Comparison of ENCODE assay signal across 8 cellular contexts in genomic region chr9:33473643-33474352, GRCh38. TPM values are rescaled to one million over a fixed set of nuclear protein-coding genes. Genes with fewer than 3 reads are reported as not detected.
DNase-seq lines count a peak whose midpoint lies in the region; ATAC-seq lines count a peak whose summit lies in the region.

A gene with protein sequence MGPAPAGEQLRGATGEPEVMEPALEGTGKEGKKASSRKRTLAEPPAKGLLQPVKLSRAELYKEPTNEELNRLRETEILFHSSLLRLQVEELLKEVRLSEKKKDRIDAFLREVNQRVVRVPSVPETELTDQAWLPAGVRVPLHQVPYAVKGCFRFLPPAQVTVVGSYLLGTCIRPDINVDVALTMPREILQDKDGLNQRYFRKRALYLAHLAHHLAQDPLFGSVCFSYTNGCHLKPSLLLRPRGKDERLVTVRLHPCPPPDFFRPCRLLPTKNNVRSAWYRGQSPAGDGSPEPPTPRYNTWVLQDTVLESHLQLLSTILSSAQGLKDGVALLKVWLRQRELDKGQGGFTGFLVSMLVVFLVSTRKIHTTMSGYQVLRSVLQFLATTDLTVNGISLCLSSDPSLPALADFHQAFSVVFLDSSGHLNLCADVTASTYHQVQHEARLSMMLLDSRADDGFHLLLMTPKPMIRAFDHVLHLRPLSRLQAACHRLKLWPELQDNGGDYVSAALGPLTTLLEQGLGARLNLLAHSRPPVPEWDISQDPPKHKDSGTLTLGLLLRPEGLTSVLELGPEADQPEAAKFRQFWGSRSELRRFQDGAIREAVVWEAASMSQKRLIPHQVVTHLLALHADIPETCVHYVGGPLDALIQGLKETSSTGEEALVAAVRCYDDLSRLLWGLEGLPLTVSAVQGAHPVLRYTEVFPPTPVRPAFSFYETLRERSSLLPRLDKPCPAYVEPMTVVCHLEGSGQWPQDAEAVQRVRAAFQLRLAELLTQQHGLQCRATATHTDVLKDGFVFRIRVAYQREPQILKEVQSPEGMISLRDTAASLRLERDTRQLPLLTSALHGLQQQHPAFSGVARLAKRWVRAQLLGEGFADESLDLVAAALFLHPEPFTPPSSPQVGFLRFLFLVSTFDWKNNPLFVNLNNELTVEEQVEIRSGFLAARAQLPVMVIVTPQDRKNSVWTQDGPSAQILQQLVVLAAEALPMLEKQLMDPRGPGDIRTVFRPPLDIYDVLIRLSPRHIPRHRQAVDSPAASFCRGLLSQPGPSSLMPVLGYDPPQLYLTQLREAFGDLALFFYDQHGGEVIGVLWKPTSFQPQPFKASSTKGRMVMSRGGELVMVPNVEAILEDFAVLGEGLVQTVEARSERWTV (minus strand): TSS chr9:33473924. CDS start chr9:33473842, 82 bp downstream.

- H3K4me1 ChIP-seq in BLaER1 treated with 17β-estradiol and CSF1 and Interleukin-3, amounts not matched to agents 10 nM and 100 nM, result peaks cover 18 to 26% (median 20%) of the 10 kb centered on the region in 10 experiments

- H3K4me2 ChIP-seq in BLaER1 treated with 17β-estradiol and CSF1 and Interleukin-3, amounts not matched to agents 10 nM and 100 nM, result peak within 1 kb of the TSS; percentile 86 to 96 (median 94)

- H4K20me1 ChIP-seq in BLaER1 treated with 17β-estradiol and CSF1 and Interleukin-3, amounts not matched to agents 10 nM and 100 nM, result peaks cover 0 to 45% (median 37%) of the 10 kb centered on the region in 11 experiments; a peak in 16 of 22 replicates

- ATAC-seq in GM19351 (IDR thresholded peaks at IDR 0.05; ENCODE audit: unreplicated experiment), result peak; percentile 99
- peak; percentile 99 for ATAC-seq in HG03521 (IDR thresholded peaks at IDR 0.05; ENCODE audit: unreplicated experiment)
- peak; percentile 99 for ATAC-seq in left colon

- H3K9ac ChIP-seq in BLaER1 treated with 17β-estradiol and CSF1 and Interleukin-3, amounts not matched to agents 10 nM and 100 nM, result peak within 1 kb of the TSS; percentile 72 to 88 (median 84)

- no peaks in the 10 kb centered on the region for H3K27me3 ChIP-seq in BLaER1 treated with 17β-estradiol and CSF1 and Interleukin-3, amounts not matched to agents 10 nM and 100 nM

- peak within 1 kb of the TSS; percentile 78 to 99 (median 86) for H3K4me3 ChIP-seq in BLaER1 treated with 17β-estradiol and CSF1 and Interleukin-3, amounts not matched to agents 10 nM and 100 nM

- intact Hi-C loops in left colon (cut with DNase I, micrococcal nuclease), result no loop called here

- peak within 1 kb of the TSS; percentile 24 to 81 (median 74); a peak in 21 of 22 replicates for H3K27ac ChIP-seq in BLaER1 treated with 17β-estradiol and CSF1 and Interleukin-3, amounts not matched to agents 10 nM and 100 nM

- H3K9me3 ChIP-seq in BLaER1 treated with 17β-estradiol and CSF1 and Interleukin-3, amounts not matched to agents 10 nM and 100 nM (replicated peaks in 1 of 11), result no peaks in the 10 kb centered on the region

- DNase-seq in NCI-H748 (lab: John Stamatoyannopoulos, UW; ENCODE audit: unreplicated experiment) (peak; percentile 99), cortex of kidney (lab: John Stamatoyannopoulos, UW) (peak; percentile 52), left colon (peak; percentile 97 to 98)
- peak; percentile 97 for DNase-seq in activated CD4-positive, alpha-beta T cell treated with anti-CD3 and anti-CD28 coated beads, Interleukin-2, amount 50 U/mL, for 1 hour
- peak; percentile 98 for DNase-seq in stimulated activated CD4-positive, alpha-beta T cell treated with anti-CD3 and anti-CD28 coated beads, Interleukin-1b, Interleukin-23, amount 100 ng/mL, for 48 hours

- H3K36me3 ChIP-seq in BLaER1 treated with 17β-estradiol and CSF1 and Interleukin-3, amounts not matched to agents 10 nM and 100 nM, result peaks cover 34 to 39% (median 37%) of the 10 kb centered on the region in 11 experiments

RNA-seq across cellular contexts. Expression of the gene that starts here (rescaled TPM):
- total RNA-seq in left colon, result 10 to 100 TPM; 14.4 to 20.3 TPM

Comparison
In these comparisons a context has a peak if more than half of its experiments do, and no peak if none do; other contexts are left out.
1. Peak in every context shown above with its lines: DNase-seq, ATAC-seq, H3K4me3 ChIP-seq and H3K27ac ChIP-seq.